9 cellular contexts compared by ENCODE assay signal in genomic region chr14:23483216-23483854, GRCh38. TPM values are rescaled to one million over a fixed set of nuclear protein-coding genes. Genes with fewer than 3 reads are reported as not detected.
DNase-seq lines count a peak whose midpoint lies in the region; ATAC-seq and TF ChIP-seq lines count a peak whose summit lies in the region.
"Had no signal": no experiment of that assay in that cellular context is flagged by ENCODE, and none has a peak within 500 bp of the region (broad histone marks: within the 10 kb centered on the region; RNA-seq: fewer than 3 reads in every experiment).

No MANE protein-coding gene starts in this region.

- H3K27me3 ChIP-seq in left ventricle myocardium inferior (ENCODE audit: low read depth) (no peaks in the 10 kb centered on the region), heart left ventricle (no peaks in the 10 kb centered on the region)

- H3K27ac ChIP-seq in left ventricle myocardium inferior (replicated peaks) = no peak overlapping the region
- no peak overlapping the region for H3K27ac ChIP-seq in heart left ventricle

- no peak for TF ChIP-seq POLR2A in heart left ventricle (IDR thresholded peaks at IDR 0.05)

- 44 to 48% (median 47%) methylated on average over 9 of the region's 9 CpGs for WGBS in heart left ventricle, 4 donors

- H3K9me3 ChIP-seq in left ventricle myocardium inferior (replicated peaks) = no peaks in the 10 kb centered on the region
- no peaks in the 10 kb centered on the region for H3K9me3 ChIP-seq in heart left ventricle

- H3K4me3 ChIP-seq in left ventricle myocardium inferior (no peak overlapping the region), heart left ventricle (no peak overlapping the region), astrocyte of the cerebellum (ENCODE audit: low read depth, low read length) (no peak overlapping the region)

- ATAC-seq in heart left ventricle = no peak
- ATAC-seq in HG03025 (IDR thresholded peaks at IDR 0.05; ENCODE audit: low FRiP score, unreplicated experiment) = no peak
- ATAC-seq in GM18907 (IDR thresholded peaks at IDR 0.05; ENCODE audit: unreplicated experiment) = no peak

- peak; percentile 31 for TF ChIP-seq CTCF in left ventricle myocardium inferior (IDR thresholded peaks at IDR 0.05; ENCODE audit: borderline replicate concordance)
- peak in 3 of 12 donors; percentile 22 to 27 (median 23) for TF ChIP-seq CTCF in heart left ventricle (IDR thresholded peaks at IDR 0.05)
- TF ChIP-seq CTCF in astrocyte of the cerebellum (IDR thresholded peaks at IDR 0.05; ENCODE audit: low read depth, low read length, missing control alignments) = peak; percentile 61

- no peaks in the 10 kb centered on the region for H3K4me1 ChIP-seq in left ventricle myocardium inferior
- peaks cover 0 to 5% (median 0%) of the 10 kb centered on the region in 12 donors for H3K4me1 ChIP-seq in heart left ventricle

- H3K36me3 ChIP-seq in left ventricle myocardium inferior (peaks cover 22% of the 10 kb centered on the region), heart left ventricle (peaks cover 0 to 44% (median 10%) of the 10 kb centered on the region in 9 donors)

- DNase-seq in left ventricle myocardium inferior (no peak), heart left ventricle (no peak), NCI-H1694 treated with DMSO at 0.1 percent for 48 hours (lab: John Stamatoyannopoulos, UW) (peak; percentile 94), astrocyte of the cerebellum (ENCODE audit: low read depth) (no peak), midbrain (lab: John Stamatoyannopoulos, UW) (peak; percentile 79), OCI-M2 (lab: John Stamatoyannopoulos, UW; ENCODE audit: unreplicated experiment) (no peak)

- intact Hi-C loops in left ventricle myocardium inferior (cut with micrococcal nuclease) = no loop called here
- intact Hi-C loops in heart left ventricle (cut with DNase I) = loop anchor here in 1 of 10 donors (10.0 kb wide), 1 partner anchor 51 kb away; no protein-coding TSS in a partner anchor

- in situ Hi-C loops in astrocyte of the cerebellum (cut with HindIII; ENCODE audit: low sequenced_read_pairs) = no loop called here

RNA-seq across cellular contexts. Expression of gene NGDN, which starts 13.8 kb away (rescaled TPM):
- 17.2 TPM for total RNA-seq in left ventricle myocardium inferior
- 10 to 100 TPM; 16.5 to 23.4 (median 18.7) TPM for total RNA-seq in heart left ventricle
- polyA plus RNA-seq in heart left ventricle = 10 to 100 TPM; 17.8 to 43.4 TPM

RNA-seq across cellular contexts. Expression of gene MYH7, which starts 47.9 kb away (rescaled TPM):
- 14,853 TPM for total RNA-seq in left ventricle myocardium inferior
- over 10,000 TPM in 7 of 9 donors, 1,000 to 10,000 TPM in 2; 6,202 to 23,825 (median 18,310) TPM for total RNA-seq in heart left ventricle
- over 10,000 TPM in 1 of 2 donors, 100 to 1,000 TPM in 1; 727 to 12,111 TPM for polyA plus RNA-seq in heart left ventricle
- total RNA-seq: activated naive CD4-positive, alpha-beta T cell treated with anti-CD3 and anti-CD28 coated beads, Interleukin-2, amount 50 U/mL, for 72 hours had no signal

Comparison
In these comparisons a context has a peak if more than half of its experiments do, and no peak if none do; other contexts are left out.
1. DNase-seq: peak in NCI-H1694 treated with DMSO at 0.1 percent for 48 hours (single experiment) and midbrain (single experiment); none in left ventricle myocardium inferior (single experiment), heart left ventricle (0 of 5), astrocyte of the cerebellum (single experiment) and OCI-M2 (single experiment).